Comparison of ENCODE assay signal across 1 cellular context in genomic region chr2:232211743-232212686, GRCh38.
TF ChIP-seq lines count a peak whose summit lies in the region.

No MANE protein-coding gene starts in this region.

TF ChIP-seq in SK-N-SH treated with all-trans-retinoic acid at 6 μM for 48 hours, 23 proteins besides CTCF, POLR2A, EP300 and RAD21 (continued from another document):
- no peak for TF ChIP-seq ZC3H10 (CRISPR knock-in tag; IDR thresholded peaks at IDR 0.05)
- TF ChIP-seq GLIS3 (CRISPR knock-in tag; IDR thresholded peaks at IDR 0.05), result no peak
- no peak for TF ChIP-seq POU6F1 (CRISPR knock-in tag; IDR thresholded peaks at IDR 0.05; ENCODE audit: borderline replicate concordance, low read depth)
- no peak for TF ChIP-seq ZNF565 (CRISPR knock-in tag; conservative IDR thresholded peaks at IDR 0.05; ENCODE audit: low read depth)
- TF ChIP-seq ESRRG (CRISPR knock-in tag; IDR thresholded peaks at IDR 0.05), result no peak
- TF ChIP-seq OSR1 (CRISPR knock-in tag; IDR thresholded peaks at IDR 0.05), result no peak
